ENCODE assay signal across 12 cellular contexts in the genomic region with DNA sequence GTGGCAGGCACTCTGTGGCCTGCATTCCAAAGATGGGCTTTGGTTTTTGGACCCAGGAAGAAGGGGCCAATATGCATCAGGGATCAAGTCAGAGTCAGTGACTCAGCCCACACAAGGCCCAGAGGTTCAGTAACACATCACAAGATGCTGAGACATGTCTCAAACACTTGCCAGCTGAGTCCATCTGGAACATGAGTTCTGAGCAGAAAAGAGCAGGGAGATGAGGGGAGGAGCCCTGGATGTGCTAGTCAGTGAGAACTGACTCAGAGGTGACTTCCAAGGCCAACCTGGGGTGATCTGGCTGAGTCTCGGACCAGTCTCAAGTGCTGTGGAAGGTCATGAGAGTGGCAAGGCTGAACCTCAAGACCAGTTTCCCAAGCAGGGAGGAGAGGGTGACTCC.
A peak's percentile ranks its signal among the peaks of the same experiment; 100 is the strongest.
DNase-seq lines count a peak whose midpoint lies in the region; ATAC-seq and TF ChIP-seq lines count a peak whose summit lies in the region.
"Had no signal": no experiment of that assay in that cellular context is flagged by ENCODE, and none has a peak within 500 bp of the region (broad histone marks: within the 10 kb centered on the region; RNA-seq: fewer than 3 reads in every experiment).

No MANE protein-coding gene starts in this region.

- peaks cover 19% of the 10 kb centered on the region for H3K4me1 Mint-ChIP-seq in activated CD4-positive, alpha-beta memory T cell treated with anti-CD3 and anti-CD28 coated beads for 36 hours (ENCODE audit: low read depth)
- H3K4me1 Mint-ChIP-seq in activated CD4-positive, alpha-beta memory T cell treated with anti-CD3 and anti-CD28 coated beads, Interleukin-2, amount 10 ng/mL, durations not matched to agents 7 days and 5 days, result peaks cover 18% of the 10 kb centered on the region

- H2BK120ac ChIP-seq in mesenchymal stem cell (ENCODE audit: low read depth, low read length), result no peak overlapping the region

- TF ChIP-seq CTCF in coronary artery (IDR thresholded peaks at IDR 0.05), result no peak

- no peak overlapping the region for H3K4me3 Mint-ChIP-seq in activated CD4-positive, alpha-beta memory T cell treated with anti-CD3 and anti-CD28 coated beads for 36 hours
- H3K4me3 Mint-ChIP-seq in activated CD4-positive, alpha-beta memory T cell treated with anti-CD3 and anti-CD28 coated beads, Interleukin-2, amount 10 ng/mL, durations not matched to agents 7 days and 5 days, result no peak overlapping the region

- H3K36me3 ChIP-seq in mesenchymal stem cell (ENCODE audit: control insufficient read depth in 1 of 2, insufficient read depth in 2 of 2, low read depth in 1 of 2, low read length in 2 of 2), result no peaks in the 10 kb centered on the region

- H3K4ac ChIP-seq in mesenchymal stem cell (ENCODE audit: low read depth in 1 of 2, low read length in 2 of 2), result no peak overlapping the region

- H2BK15ac ChIP-seq in mesenchymal stem cell (ENCODE audit: low read depth, poor library complexity, severe bottlenecking), result no peak overlapping the region

- H3K27me3 ChIP-seq in mesenchymal stem cell (ENCODE audit: control insufficient read depth in 1 of 2, insufficient read depth in 1 of 2, low read length in 2 of 2), result no peaks in the 10 kb centered on the region

- no peak for ATAC-seq in GM21737 (IDR thresholded peaks at IDR 0.05; ENCODE audit: unreplicated experiment)

- H2AFZ ChIP-seq in mesenchymal stem cell (ENCODE audit: low read depth, low read length), result no peak overlapping the region

- no peaks in the 10 kb centered on the region for H3K27me3 Mint-ChIP-seq in activated CD4-positive, alpha-beta memory T cell treated with anti-CD3 and anti-CD28 coated beads for 36 hours
- no peaks in the 10 kb centered on the region for H3K27me3 Mint-ChIP-seq in activated CD4-positive, alpha-beta memory T cell treated with anti-CD3 and anti-CD28 coated beads, Interleukin-2, amount 10 ng/mL, durations not matched to agents 7 days and 5 days

- H3K23ac ChIP-seq in mesenchymal stem cell (ENCODE audit: low read length in 2 of 2), result no peak overlapping the region

- no peaks in the 10 kb centered on the region for H3K9me3 Mint-ChIP-seq in activated CD4-positive, alpha-beta memory T cell treated with anti-CD3 and anti-CD28 coated beads for 36 hours
- peaks cover 3% of the 10 kb centered on the region for H3K9me3 Mint-ChIP-seq in activated CD4-positive, alpha-beta memory T cell treated with anti-CD3 and anti-CD28 coated beads, Interleukin-2, amount 10 ng/mL, durations not matched to agents 7 days and 5 days

- H3K4me1 ChIP-seq in mesenchymal stem cell (ENCODE audit: control insufficient read depth, insufficient read depth, low read depth, low read length), result peaks cover 12% of the 10 kb centered on the region

- no peak overlapping the region for H3K27ac Mint-ChIP-seq in activated CD4-positive, alpha-beta memory T cell treated with anti-CD3 and anti-CD28 coated beads for 36 hours
- no peak overlapping the region for H3K27ac Mint-ChIP-seq in activated CD4-positive, alpha-beta memory T cell treated with anti-CD3 and anti-CD28 coated beads, Interleukin-2, amount 10 ng/mL, durations not matched to agents 7 days and 5 days

- H3K27ac ChIP-seq in coronary artery, result peak overlapping the region; percentile 78 to 85
- H3K27ac ChIP-seq in mesenchymal stem cell (ENCODE audit: low read length, poor library complexity, severe bottlenecking), result peak overlapping the region; percentile 70
- H3K27ac ChIP-seq: C4-2B had no signal

- WGBS in mesenchymal stem cell, result 0% methylated on average over 1 of the region's 1 CpG

- H3K18ac ChIP-seq in mesenchymal stem cell (ENCODE audit: low read depth in 1 of 2, low read length in 2 of 2), result peak overlapping the region in 1 of 2 experiments; percentile 70

- H3K4me3 ChIP-seq in coronary artery, result no peak overlapping the region
- no peak overlapping the region for H3K4me3 ChIP-seq in mesenchymal stem cell (ENCODE audit: insufficient read depth in 1 of 2, low read depth in 1 of 2, low read length in 2 of 2)

- no peak overlapping the region for H3K4me2 ChIP-seq in mesenchymal stem cell (ENCODE audit: low read length, poor library complexity, severe bottlenecking)

- CTCF ChIA-PET in activated CD4-positive, alpha-beta memory T cell treated with anti-CD3 and anti-CD28 coated beads for 36 hours (lab: Charles Lee), result no interaction called here
- CTCF ChIA-PET in activated CD4-positive, alpha-beta memory T cell treated with anti-CD3 and anti-CD28 coated beads, Interleukin-2, amount 10 ng/mL, durations not matched to agents 7 days and 5 days (lab: Charles Lee), result no interaction called here

- peak overlapping the region; percentile 42 to 80 for H2BK12ac ChIP-seq in mesenchymal stem cell (ENCODE audit: low read length in 2 of 2)

- peak; percentile 14 for DNase-seq in activated CD4-positive, alpha-beta memory T cell treated with anti-CD3 and anti-CD28 coated beads for 36 hours
- no peak for DNase-seq in activated CD4-positive, alpha-beta memory T cell treated with anti-CD3 and anti-CD28 coated beads, Interleukin-2, amount 10 ng/mL, durations not matched to agents 7 days and 5 days
- peak; percentile 91 for DNase-seq in coronary artery (ENCODE audit: low spot score)
- DNase-seq in mesenchymal stem cell, result peak; percentile 98
- DNase-seq in ureter (ENCODE audit: low spot score), result peak; percentile 62
- DNase-seq in NCI-H2171 treated with DMSO at 0.1 percent for 48 hours (lab: John Stamatoyannopoulos, UW), result no peak
- no peak for DNase-seq in OCI-M1 (lab: John Stamatoyannopoulos, UW)
- DNase-seq: activated CD4-positive, alpha-beta T cell treated with anti-CD3 and anti-CD28 coated beads, Interleukin-2, amount 50 U/mL, for 4 hours; hypothalamus; MV-4-11 had no signal

- peak overlapping the region; percentile 81 for H4K8ac ChIP-seq in mesenchymal stem cell (ENCODE audit: low read length)

- peak overlapping the region in 1 of 2 experiments; percentile 37 for H3K14ac ChIP-seq in mesenchymal stem cell (ENCODE audit: low read length in 2 of 2)

- POLR2A ChIA-PET in activated CD4-positive, alpha-beta memory T cell treated with anti-CD3 and anti-CD28 coated beads for 36 hours (lab: Charles Lee), result interaction anchor here (0.9 kb wide), 1 partner anchor 150 kb away, joined by 3 read pairs; a partner anchor contains a TSS
- POLR2A ChIA-PET in activated CD4-positive, alpha-beta memory T cell treated with anti-CD3 and anti-CD28 coated beads, Interleukin-2, amount 10 ng/mL, durations not matched to agents 7 days and 5 days (lab: Charles Lee), result no interaction called here

- peak overlapping the region; percentile 87 for H3K9ac ChIP-seq in mesenchymal stem cell (ENCODE audit: low read length)

- no peaks in the 10 kb centered on the region for H3K79me1 ChIP-seq in mesenchymal stem cell (replicated peaks; ENCODE audit: low read length, poor library complexity, severe bottlenecking)

- H4K91ac ChIP-seq in mesenchymal stem cell (ENCODE audit: low read length), result no peak overlapping the region

- H2AK5ac ChIP-seq in mesenchymal stem cell (ENCODE audit: low read length, severe bottlenecking), result peak overlapping the region; percentile 6

- no peaks in the 10 kb centered on the region for H3K36me3 Mint-ChIP-seq in activated CD4-positive, alpha-beta memory T cell treated with anti-CD3 and anti-CD28 coated beads for 36 hours
- peaks cover 2% of the 10 kb centered on the region for H3K36me3 Mint-ChIP-seq in activated CD4-positive, alpha-beta memory T cell treated with anti-CD3 and anti-CD28 coated beads, Interleukin-2, amount 10 ng/mL, durations not matched to agents 7 days and 5 days (ENCODE audit: low read depth)

- no peaks in the 10 kb centered on the region for H3K9me3 ChIP-seq in mesenchymal stem cell (ENCODE audit: control insufficient read depth, low read length)

- intact Hi-C loops in activated CD4-positive, alpha-beta memory T cell treated with anti-CD3 and anti-CD28 coated beads for 36 hours (cut with micrococcal nuclease), result no loop called here

- no peak overlapping the region for H2BK5ac ChIP-seq in mesenchymal stem cell (ENCODE audit: low read depth, low read length, poor library complexity, severe bottlenecking)

Comparison
In these comparisons a context has a peak if more than half of its experiments do, and no peak if none do; other contexts are left out.
1. DNase-seq: peak in activated CD4-positive, alpha-beta memory T cell treated with anti-CD3 and anti-CD28 coated beads for 36 hours (single experiment), coronary artery (single experiment), mesenchymal stem cell (single experiment) and ureter (single experiment); none in activated CD4-positive, alpha-beta memory T cell treated with anti-CD3 and anti-CD28 coated beads, Interleukin-2, amount 10 ng/mL, durations not matched to agents 7 days and 5 days (single experiment), NCI-H2171 treated with DMSO at 0.1 percent for 48 hours (single experiment) and OCI-M1 (single experiment).